In genomic region chr18:96101-96766, GRCh38 we compare ENCODE assay signal across 15 cellular contexts. TPM values are rescaled to one million over a fixed set of nuclear protein-coding genes. Genes with fewer than 3 reads are reported as not detected.
DNase-seq lines count a peak whose midpoint lies in the region; ATAC-seq and TF ChIP-seq lines count a peak whose summit lies in the region.
"Not testable (repeated sequence)": the region's sequence is repeated elsewhere in the genome, so short reads cannot be mapped to it uniquely, and the experiment has no call there.
"Had no signal": no experiment of that assay in that cellular context is flagged by ENCODE, and none has a peak within 500 bp of the region (broad histone marks: within the 10 kb centered on the region; RNA-seq: fewer than 3 reads in every experiment).

No MANE protein-coding gene starts in this region.

- H3K4me2 ChIP-seq in OCI-LY7 (ENCODE audit: low read length), result not testable (repeated sequence)

- intact Hi-C loops in OCI-LY7 (cut with micrococcal nuclease; ENCODE audit: unreplicated experiment), result not testable (repeated sequence)

- peak; percentile 0 for DNase-seq in GM10248 (ENCODE audit: extremely low spot score)
- DNase-seq in OCI-LY7 (ENCODE audit: low spot score); activated T-cell treated with anti-CD3 and anti-CD28 coated beads, Interleukin-2, amount 50 U/mL, for 72 hours: not testable (repeated sequence)
- peak; percentile 47 for DNase-seq in effector CD8-positive, alpha-beta T cell (lab: John Stamatoyannopoulos, UW)
- DNase-seq in naive thymus-derived CD8-positive, alpha-beta T cell, result peak in 6 of 10 donors; percentile 15 to 50 (median 30)

- not testable (repeated sequence) for H3K4me3 ChIP-seq in OCI-LY7 (ENCODE audit: low read depth, low read length, poor library complexity, severe bottlenecking)

- H3K27ac Mint-ChIP-seq in IgD-negative memory B cell, result peak overlapping the region; percentile 82 to 96 (median 90)
- H3K27ac Mint-ChIP-seq in activated T-cell treated with anti-CD3 and anti-CD28 coated beads, Interleukin-2, amount 50 U/mL, for 72 hours, result not testable (repeated sequence)
- H3K27ac Mint-ChIP-seq in naive thymus-derived CD8-positive, alpha-beta T cell, result peak overlapping the region in 4 of 10 donors; percentile 39 to 94 (median 58)

- TF ChIP-seq CTCF in GM10248 (IDR thresholded peaks at IDR 0.05; ENCODE audit: control extremely low read depth, extremely low read depth, low read depth, missing control alignments), result not testable (repeated sequence)
- 0 out of 2 replicates have a peak, but pooled peaks have one; percentile 3 for TF ChIP-seq CTCF in OCI-LY7 (conservative IDR thresholded peaks at IDR 0.05; ENCODE audit: low read length)

- H3K9me3 ChIP-seq in OCI-LY7 (ENCODE audit: low read length), result not testable (repeated sequence)

- H3K4me3 Mint-ChIP-seq in IgD-negative memory B cell, result peak overlapping the region in 2 of 4 donors; percentile 12 to 69
- H3K4me3 Mint-ChIP-seq in activated T-cell treated with anti-CD3 and anti-CD28 coated beads, Interleukin-2, amount 50 U/mL, for 72 hours, result not testable (repeated sequence)
- H3K4me3 Mint-ChIP-seq in naive thymus-derived CD8-positive, alpha-beta T cell, result peak overlapping the region in 1 of 10 donors; percentile 48

- H3K27me3 Mint-ChIP-seq in IgD-negative memory B cell, result not testable (repeated sequence)
- peaks cover 11% of the 10 kb centered on the region for H3K27me3 Mint-ChIP-seq in activated T-cell treated with anti-CD3 and anti-CD28 coated beads, Interleukin-2, amount 50 U/mL, for 72 hours (ENCODE audit: low read depth)
- peaks cover 0 to 11% (median 0%) of the 10 kb centered on the region in 5 donors for H3K27me3 Mint-ChIP-seq in naive thymus-derived CD8-positive, alpha-beta T cell

- POLR2A ChIA-PET in GM10248 (lab: Yijun Ruan, JAX); OCI-LY7 (lab: Charles Lee); naive thymus-derived CD8-positive, alpha-beta T cell (lab: Charles Lee): not testable (repeated sequence)

- BruUV-seq in OCI-LY7 (replicated peaks; lab: Mats Ljungman, UMichigan), result not testable (repeated sequence)

- H3K27ac ChIP-seq in OCI-LY7 (ENCODE audit: low read depth, low read length, poor library complexity, severe bottlenecking), result not testable (repeated sequence)

- H3K36me3 Mint-ChIP-seq in IgD-negative memory B cell; activated T-cell treated with anti-CD3 and anti-CD28 coated beads, Interleukin-2, amount 50 U/mL, for 72 hours (ENCODE audit: insufficient read depth in 2 of 2); naive thymus-derived CD8-positive, alpha-beta T cell: not testable (repeated sequence)

- H2AFZ ChIP-seq in OCI-LY7 (ENCODE audit: low read length), result not testable (repeated sequence)

- H3K9me2 ChIP-seq in OCI-LY7 (ENCODE audit: insufficient read depth, low read length), result not testable (repeated sequence)

- H3K36me3 ChIP-seq in OCI-LY7 (ENCODE audit: insufficient read depth, low read length), result not testable (repeated sequence)

- H3K4me1 Mint-ChIP-seq in IgD-negative memory B cell; activated T-cell treated with anti-CD3 and anti-CD28 coated beads, Interleukin-2, amount 50 U/mL, for 72 hours (ENCODE audit: low read depth); naive thymus-derived CD8-positive, alpha-beta T cell: not testable (repeated sequence)

- not testable (repeated sequence) for H3K79me2 ChIP-seq in OCI-LY7 (ENCODE audit: insufficient read depth, low read depth, low read length)

- H3K4me1 ChIP-seq in OCI-LY7 (ENCODE audit: insufficient read depth, low read length, poor library complexity, severe bottlenecking), result not testable (repeated sequence)

- H3K9me3 Mint-ChIP-seq in IgD-negative memory B cell; activated T-cell treated with anti-CD3 and anti-CD28 coated beads, Interleukin-2, amount 50 U/mL, for 72 hours; naive thymus-derived CD8-positive, alpha-beta T cell: not testable (repeated sequence)

- CTCF ChIA-PET in GM10248 (lab: Yijun Ruan, JAX), result interaction anchor here (0.6 to 1.0 kb wide), 6 partner anchors 27 to 607 kb away, joined by 3 to 4 read pairs (median 3); no protein-coding TSS in a partner anchor
- CTCF ChIA-PET in OCI-LY7 (lab: Charles Lee; ENCODE audit: unreplicated experiment), result not testable (repeated sequence)

- peak; percentile 64 for ATAC-seq in GM21515 (IDR thresholded peaks at IDR 0.05; ENCODE audit: unreplicated experiment)
- ATAC-seq in activated T-cell treated with anti-CD3 and anti-CD28 coated beads, Interleukin-2, amount 50 U/mL, for 72 hours (replicated peaks in 1 of 2), result peak; percentile 42 to 55
- peak; percentile 72 to 73 for ATAC-seq in naive thymus-derived CD8-positive, alpha-beta T cell

- not testable (repeated sequence) for H4K20me1 ChIP-seq in OCI-LY7 (ENCODE audit: insufficient read depth, low read length)

RNA-seq across cellular contexts. Expression of gene TUBB8B, which starts 46.8 kb away (rescaled TPM):
- polyA plus RNA-seq in IgD-negative memory B cell, result 0.38 TPM
- not detected in 2 replicates for total RNA-seq in OCI-LY7 (2014; rRNA removed; shearing (Covaris generic))
- not detected in 2 replicates for total RNA-seq in OCI-LY7 (2022)
- not detected for total RNA-seq in activated T-cell treated with anti-CD3 and anti-CD28 coated beads, Interleukin-2, amount 50 U/mL, for 72 hours
- not detected for total RNA-seq in naive thymus-derived CD8-positive, alpha-beta T cell
- polyA plus RNA-seq in naive thymus-derived CD8-positive, alpha-beta T cell, result not detected
- total RNA-seq: IMR-90, left lung, PC-3, right atrium auricular region, Right ventricle myocardium superior, thoracic aorta had no signal
- polyA plus RNA-seq: AG04450, IMR-90, neural cell had no signal
